ENCODE assay signal across 14 cellular contexts in genomic region chr19:53422551-53422950, GRCh38.
"Had no signal": no experiment of that assay in that cellular context is flagged by ENCODE, and none has a peak within 500 bp of the region (broad histone marks: within the 10 kb centered on the region; RNA-seq: fewer than 3 reads in every experiment).

No MANE protein-coding gene starts in this region.

- H3K36me3 ChIP-seq: neutrophil, pancreas, spleen had no signal

- H3K27me3 ChIP-seq: hepatocyte, neutrophil, pancreas, spleen had no signal

- H3K4me3 ChIP-seq: hepatocyte, lung, pancreas, spleen had no signal

- H3K27ac ChIP-seq: neutrophil, pancreas, spleen had no signal

- H3K4me1 ChIP-seq: pancreas had no signal

- ATAC-seq: activated CD8-positive, alpha-beta memory T cell treated with anti-CD3 and anti-CD28 coated beads, Interleukin-2, amount 10 ng/mL, durations not matched to agents 7 days and 5 days; left colon; natural killer cell treated with Interleukin-12 subunit alpha and Interleukin-12 subunit beta and Interleukin-15 and Interleukin-18, amount 100 ng/mL, for 72 hours had no signal

- H3K79me2 ChIP-seq: hepatocyte had no signal

- DNase-seq: activated CD4-positive, alpha-beta memory T cell treated with anti-CD3 and anti-CD28 coated beads, Interleukin-2, amount 10 ng/mL, durations not matched to agents 7 days and 5 days; activated CD4-positive, alpha-beta T cell treated with anti-CD3 and anti-CD28 coated beads for 48 hours; activated CD4-positive, CD25-positive, alpha-beta regulatory T cell; activated CD8-positive, alpha-beta memory T cell treated with anti-CD3 and anti-CD28 coated beads, Interleukin-2, amount 10 ng/mL, durations not matched to agents 7 days and 5 days; effector memory CD4-positive, alpha-beta T cell; left colon; pancreas; spleen; stimulated activated CD8-positive, alpha-beta memory T cell treated with anti-CD3 and anti-CD28 coated beads, Interleukin-4, amount 100 ng/mL, for 48 hours; stimulated activated naive CD4-positive, alpha-beta T cell had no signal
